Comparison of ENCODE assay signal across 1 cellular context in genomic region chr20:44355503-44356352, GRCh38.
TF ChIP-seq lines count a peak whose summit lies in the region.

HNF4A (plus strand) TSS chr20:44355699; CDS start chr20:44355805, 106 bp downstream.

TF ChIP-seq in HepG2, 621 proteins besides CTCF, POLR2A, EP300 and RAD21 (continued from another document):
- TF ChIP-seq ZNF18 (CRISPR knock-in tag; IDR thresholded peaks at IDR 0.05; ENCODE audit: insufficient replicate concordance) (peak; percentile 83), ZNF451 (CRISPR knock-in tag; IDR thresholded peaks at IDR 0.05) (peak; percentile 62), ZNF749 (CRISPR knock-in tag; IDR thresholded peaks at IDR 0.05; ENCODE audit: borderline replicate concordance) (peak; percentile 27; the same call in 1 of the 2 replicates), ZNF691 (CRISPR knock-in tag; IDR thresholded peaks at IDR 0.05; ENCODE audit: borderline replicate concordance, low read depth) (peak; percentile 88), ZNF614 (CRISPR knock-in tag; IDR thresholded peaks at IDR 0.05; ENCODE audit: borderline replicate concordance) (peak; percentile 79), STAG1 (CRISPR knock-in tag; IDR thresholded peaks at IDR 0.05) (peak; percentile 43), SKIL (CRISPR knock-in tag; IDR thresholded peaks at IDR 0.05; ENCODE audit: borderline replicate concordance) (no peak; the same call in 1 of the 2 replicates), ZNF768 (CRISPR knock-in tag; IDR thresholded peaks at IDR 0.05) (peak; percentile 78), TAF1 (CRISPR knock-in tag; IDR thresholded peaks at IDR 0.05) (peak; percentile 90), CEBPB (IDR thresholded peaks at IDR 0.05; ENCODE audit: borderline replicate concordance, low read depth, low read length) (no peak), ZNF543 (CRISPR knock-in tag; IDR thresholded peaks at IDR 0.05) (peak; percentile 99), FIP1L1 (IDR thresholded peaks at IDR 0.05; ENCODE audit: borderline replicate concordance, insufficient read depth, low read depth, low read length) (no peak), HOXD1 (CRISPR knock-in tag; IDR thresholded peaks at IDR 0.05) (peak; percentile 73; the same call in 1 of the 2 replicates), SATB2 (CRISPR knock-in tag; IDR thresholded peaks at IDR 0.05) (no peak), JARID2 (CRISPR knock-in tag; IDR thresholded peaks at IDR 0.05; ENCODE audit: insufficient replicate concordance) (peak; percentile 31), ZBTB21 (CRISPR knock-in tag; IDR thresholded peaks at IDR 0.05) (peak; percentile 43), SIX1 (CRISPR knock-in tag; IDR thresholded peaks at IDR 0.05; ENCODE audit: borderline replicate concordance) (peak; percentile 72), SOX13 (IDR thresholded peaks at IDR 0.05) (peak; percentile 76; the same call in 1 of the 2 replicates), SOX13 (CRISPR knock-in tag; conservative IDR thresholded peaks at IDR 0.05 in 1 of 2, IDR thresholded peaks at IDR 0.05 in 1 of 2) (peak in 1 of 2 experiments; percentile 63; a peak in 2 of 4 replicates), SALL1 (CRISPR knock-in tag; IDR thresholded peaks at IDR 0.05) (peak; percentile 92), ZNF280B (CRISPR knock-in tag; IDR thresholded peaks at IDR 0.05; ENCODE audit: borderline replicate concordance) (peak; percentile 87; the same call in 1 of the 2 replicates), SMARCC2 (IDR thresholded peaks at IDR 0.05) (no peak), CAMTA2 (CRISPR knock-in tag; IDR thresholded peaks at IDR 0.05; ENCODE audit: borderline replicate concordance) (no peak; the same call in 1 of the 2 replicates)
